In the genomic region with DNA sequence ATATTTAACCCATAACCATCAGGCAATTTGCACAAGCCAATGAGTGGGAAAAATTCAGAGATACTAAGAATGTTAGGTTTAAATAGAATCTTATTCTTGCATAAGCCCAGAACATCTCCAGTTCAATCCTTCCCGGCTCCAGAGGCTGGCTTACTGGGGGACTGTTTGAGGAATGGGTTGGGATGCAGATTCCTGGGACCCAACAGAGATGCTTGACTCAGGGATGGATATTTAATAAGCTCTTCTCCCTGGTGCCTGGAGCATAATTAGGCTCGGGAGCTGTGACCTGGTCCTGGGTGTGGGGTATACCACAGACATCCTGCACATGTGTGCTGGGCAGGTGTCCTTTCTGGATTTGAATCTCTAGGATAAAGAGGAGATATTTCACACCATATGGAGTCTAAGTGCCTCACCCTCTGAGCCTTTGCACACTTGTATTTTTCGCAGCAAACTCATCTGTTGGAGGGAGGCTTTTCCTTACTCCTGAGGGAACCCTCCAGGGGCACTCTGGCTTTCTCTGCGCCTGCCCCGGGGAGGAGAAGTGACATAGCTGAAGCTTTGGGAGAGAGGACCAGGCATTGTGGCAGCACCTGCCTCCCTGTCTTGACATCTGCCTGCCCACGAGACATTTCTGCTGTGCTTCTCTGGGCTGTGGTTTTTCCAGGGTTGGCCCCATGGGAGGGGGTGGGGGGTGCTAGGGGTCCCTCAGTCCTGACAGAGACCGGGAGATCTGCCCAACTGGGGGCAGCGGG, we compare ENCODE assay signal across 20 cellular contexts. TPM values are rescaled to one million over a fixed set of nuclear protein-coding genes. Genes with fewer than 3 reads are reported as not detected.
A peak's percentile ranks its signal among the peaks of the same experiment; 100 is the strongest.
DNase-seq lines count a peak whose midpoint lies in the region; ATAC-seq and TF ChIP-seq lines count a peak whose summit lies in the region.
"Had no signal": no experiment of that assay in that cellular context is flagged by ENCODE, and none has a peak within 500 bp of the region (broad histone marks: within the 10 kb centered on the region; RNA-seq: fewer than 3 reads in every experiment).

No MANE protein-coding gene starts in this region.

- CTCF ChIA-PET in Calu3 (lab: Charles Lee), result no interaction called here

- no peaks in the 10 kb centered on the region for H3K4me1 Mint-ChIP-seq in Calu3 (ENCODE audit: low read depth, unreplicated experiment)
- H3K4me1 Mint-ChIP-seq: H9 had no signal

- no TSS peak for BruUV-seq in Calu3 (replicated peaks; lab: Mats Ljungman, UMichigan)

- H3K36me3 ChIP-seq in SJCRH30 (no peaks in the 10 kb centered on the region), osteoblast (ENCODE audit: insufficient read depth, low read length) (no peaks in the 10 kb centered on the region)

- no peak for TF ChIP-seq CTCF in Calu3 (IDR thresholded peaks at IDR 0.05; ENCODE audit: unreplicated experiment)
- no peak for TF ChIP-seq CTCF in osteoblast (IDR thresholded peaks at IDR 0.05; ENCODE audit: extremely low read depth, low read depth, low read length)

- H3K4me1 ChIP-seq in SJCRH30 (no peaks in the 10 kb centered on the region), osteoblast (ENCODE audit: insufficient read depth, low read length) (peaks cover 4% of the 10 kb centered on the region)

- H4K20me1 ChIP-seq in osteoblast (ENCODE audit: insufficient read depth, low read length), result no peaks in the 10 kb centered on the region

- H3K9me3 ChIP-seq in SJCRH30 (replicated peaks), result no peaks in the 10 kb centered on the region
- H3K9me3 ChIP-seq in osteoblast (ENCODE audit: low read depth, low read length), result no peaks in the 10 kb centered on the region

- intact Hi-C loops in Calu3 (cut with micrococcal nuclease; ENCODE audit: unreplicated experiment), result no loop called here

- no peaks in the 10 kb centered on the region for H3K79me2 ChIP-seq in osteoblast (ENCODE audit: insufficient read depth, low read length)

- no peaks in the 10 kb centered on the region for H3K9me3 Mint-ChIP-seq in Calu3 (ENCODE audit: low read depth, unreplicated experiment)
- H3K9me3 Mint-ChIP-seq: H9, IgD-negative memory B cell had no signal

- H3K4me3 ChIP-seq in SJCRH30 (no peak overlapping the region), osteoblast (ENCODE audit: insufficient read depth, low read length) (no peak overlapping the region)

- H3K27ac Mint-ChIP-seq in Calu3 (ENCODE audit: unreplicated experiment), result peak overlapping the region; percentile 36
- H3K27ac Mint-ChIP-seq: IgD-negative memory B cell had no signal

- DNase-seq in Calu3 (no peak), NCI-H1092 treated with DMSO at 0.1 percent for 48 hours (lab: John Stamatoyannopoulos, UW) (peak; percentile 22), SJCRH30 (peak; percentile 16 to 37), osteoblast (ENCODE audit: insufficient read length, low spot score, missing footprints) (peak; percentile 76), DMS53 (lab: John Stamatoyannopoulos, UW) (no peak)
- DNase-seq in NK-92 treated with Interleukin-12 subunit alpha and Interleukin-12 subunit beta, amount 100 ng/mL, for 24 hours (lab: John Stamatoyannopoulos, UW), result no peak
- no peak for DNase-seq in activated CD4-positive, alpha-beta T cell treated with anti-CD3 and anti-CD28 coated beads for 1 hour
- DNase-seq: C1 segment of cervical spinal cord, H9, MM.1S, NCI-H1105, NCI-H1694, NCI-H2081 treated with DMSO at 0.1 percent for 48 hours, NCI-H345, NCI-H526, SIG-M5, T-helper 1 cell had no signal

- H3K27ac ChIP-seq in SJCRH30 (no peak overlapping the region), osteoblast (ENCODE audit: low read depth, low read length) (no peak overlapping the region)
- H3K27ac ChIP-seq: HL-60 had no signal

- no peak for ATAC-seq in HG03565 (IDR thresholded peaks at IDR 0.05; ENCODE audit: unreplicated experiment)

- no peak overlapping the region for H3K4me3 Mint-ChIP-seq in Calu3 (ENCODE audit: low read depth, unreplicated experiment)
- H3K4me3 Mint-ChIP-seq: H9, IgD-negative memory B cell had no signal

- peaks cover 9% of the 10 kb centered on the region for H3K36me3 Mint-ChIP-seq in Calu3 (ENCODE audit: insufficient read depth, unreplicated experiment)
- H3K36me3 Mint-ChIP-seq: IgD-negative memory B cell had no signal

- no peaks in the 10 kb centered on the region for H3K27me3 ChIP-seq in SJCRH30
- H3K27me3 ChIP-seq in osteoblast (ENCODE audit: insufficient read depth, low read length), result no peaks in the 10 kb centered on the region

- H3K27me3 Mint-ChIP-seq in Calu3 (ENCODE audit: unreplicated experiment), result no peaks in the 10 kb centered on the region

- H3K4me2 ChIP-seq in osteoblast (ENCODE audit: insufficient read depth, low read length), result no peak overlapping the region

- H2AFZ ChIP-seq in osteoblast (ENCODE audit: low read length), result no peak overlapping the region

RNA-seq across cellular contexts. Expression of a gene that starts 36.1 kb away (rescaled TPM):
- total RNA-seq in Calu3 (2022) (109 and 120 TPM in 2 replicates), osteoblast (128 and 156 TPM in 2 replicates)
- total RNA-seq in SJCRH30 (2014; rRNA removed; shearing (Covaris generic)), result 57.0 and 68.2 TPM in 2 replicates

Comparison
In these comparisons a context has a peak if more than half of its experiments do, and no peak if none do; other contexts are left out.
1. DNase-seq: peak in NCI-H1092 treated with DMSO at 0.1 percent for 48 hours (single experiment), SJCRH30 (2 of 2) and osteoblast (single experiment); none in Calu3 (single experiment), DMS53 (single experiment), NK-92 treated with Interleukin-12 subunit alpha and Interleukin-12 subunit beta, amount 100 ng/mL, for 24 hours (single experiment) and activated CD4-positive, alpha-beta T cell treated with anti-CD3 and anti-CD28 coated beads for 1 hour (single experiment).